Comparison of ENCODE assay signal across 1 cellular context in genomic region chr20:23693220-23693619, GRCh38.
A peak's percentile ranks its signal among the peaks of the same experiment; 100 is the strongest.
TF ChIP-seq lines count a peak whose summit lies in the region.

No MANE protein-coding gene starts in this region.

TF ChIP-seq in endothelial cell of umbilical vein, 7 proteins besides CTCF, POLR2A, EP300 and RAD21:
- peak; percentile 69 for TF ChIP-seq JUN (IDR thresholded peaks at IDR 0.05; ENCODE audit: borderline replicate concordance, insufficient read depth, insufficient read length, low read depth)
- peak; percentile 77 for TF ChIP-seq GATA2 (IDR thresholded peaks at IDR 0.05; ENCODE audit: insufficient read depth, insufficient read length, low read depth, low read length)
- TF ChIP-seq POLR2AphosphoS5 (IDR thresholded peaks at IDR 0.05; ENCODE audit: insufficient read depth, low read depth, low read length) = peak; percentile 62
- peak; percentile 88 for TF ChIP-seq FOS (IDR thresholded peaks at IDR 0.05; ENCODE audit: borderline replicate concordance, insufficient read depth, low read length)
